ENCODE assay signal across 2 cellular contexts in the genomic region with DNA sequence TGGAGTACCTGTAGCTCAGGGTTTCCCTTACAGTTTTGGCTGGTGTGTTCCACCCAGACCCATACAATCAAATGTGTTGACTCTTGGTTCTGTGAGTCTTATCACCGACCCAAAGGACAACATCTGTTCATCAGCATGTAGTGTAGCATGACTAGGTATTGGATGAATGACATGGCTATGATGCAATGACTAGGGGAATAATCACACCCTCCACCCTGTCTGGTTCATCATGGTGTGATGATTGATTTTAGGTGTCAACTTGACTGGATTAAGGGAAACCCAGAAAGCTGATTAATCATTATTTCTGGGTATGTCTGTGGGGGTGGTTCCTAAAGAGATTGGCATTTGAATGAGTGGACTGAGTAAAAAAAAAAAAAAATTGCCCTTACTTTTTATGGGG.
A peak's percentile ranks its signal among the peaks of the same experiment; 100 is the strongest.
TF ChIP-seq lines count a peak whose summit lies in the region.

No MANE protein-coding gene starts in this region.

TF ChIP-seq in K562, 482 proteins besides CTCF, POLR2A, EP300 and RAD21 (continued from another document):
- TF ChIP-seq CEBPG (CRISPR knock-in tag; IDR thresholded peaks at IDR 0.05) (no peak), CEBPG (tag; conservative IDR thresholded peaks at IDR 0.05 in 1 of 2, IDR thresholded peaks at IDR 0.05 in 1 of 2) (peak; percentile 36 to 86; a peak in 3 of 4 replicates), ZFPM2 (CRISPR knock-in tag; IDR thresholded peaks at IDR 0.05) (no peak), MEIS2 (IDR thresholded peaks at IDR 0.05; ENCODE audit: partially characterized antibody) (peak; percentile 78), ZFP30 (CRISPR knock-in tag; IDR thresholded peaks at IDR 0.05; ENCODE audit: borderline replicate concordance) (no peak), CBFA2T3 (IDR thresholded peaks at IDR 0.05) (peak; percentile 25; the same call in 1 of the 2 replicates), BRD9 (IDR thresholded peaks at IDR 0.05; ENCODE audit: low read depth, partially characterized antibody) (no peak), ZNF316 (IDR thresholded peaks at IDR 0.05) (peak; percentile 38), TCF3 (CRISPR knock-in tag; IDR thresholded peaks at IDR 0.05) (peak; percentile 38), BMI1 (IDR thresholded peaks at IDR 0.05; ENCODE audit: low read length) (no peak), TAL1 (IDR thresholded peaks at IDR 0.05) (peak; percentile 23; the same call in 1 of the 2 replicates), C11orf30 (IDR thresholded peaks at IDR 0.05; ENCODE audit: low read depth) (peak; percentile 28; the same call in 1 of the 2 replicates), ZNF444 (CRISPR knock-in tag; IDR thresholded peaks at IDR 0.05) (no peak), MAFG (tag; conservative IDR thresholded peaks at IDR 0.05) (peak; percentile 80), FOSL1 (tag; conservative IDR thresholded peaks at IDR 0.05) (0 out of 2 replicates have a peak, but pooled peaks have one; percentile 31), ARID1B (IDR thresholded peaks at IDR 0.05) (peak; percentile 23; the same call in 1 of the 2 replicates)
- TF ChIP-seq, protein P1, sequence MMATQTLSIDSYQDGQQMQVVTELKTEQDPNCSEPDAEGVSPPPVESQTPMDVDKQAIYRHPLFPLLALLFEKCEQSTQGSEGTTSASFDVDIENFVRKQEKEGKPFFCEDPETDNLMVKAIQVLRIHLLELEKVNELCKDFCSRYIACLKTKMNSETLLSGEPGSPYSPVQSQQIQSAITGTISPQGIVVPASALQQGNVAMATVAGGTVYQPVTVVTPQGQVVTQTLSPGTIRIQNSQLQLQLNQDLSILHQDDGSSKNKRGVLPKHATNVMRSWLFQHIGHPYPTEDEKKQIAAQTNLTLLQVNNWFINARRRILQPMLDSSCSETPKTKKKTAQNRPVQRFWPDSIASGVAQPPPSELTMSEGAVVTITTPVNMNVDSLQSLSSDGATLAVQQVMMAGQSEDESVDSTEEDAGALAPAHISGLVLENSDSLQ (IDR thresholded peaks at IDR 0.05), result peak; percentile 70
- TF ChIP-seq, protein P2, sequence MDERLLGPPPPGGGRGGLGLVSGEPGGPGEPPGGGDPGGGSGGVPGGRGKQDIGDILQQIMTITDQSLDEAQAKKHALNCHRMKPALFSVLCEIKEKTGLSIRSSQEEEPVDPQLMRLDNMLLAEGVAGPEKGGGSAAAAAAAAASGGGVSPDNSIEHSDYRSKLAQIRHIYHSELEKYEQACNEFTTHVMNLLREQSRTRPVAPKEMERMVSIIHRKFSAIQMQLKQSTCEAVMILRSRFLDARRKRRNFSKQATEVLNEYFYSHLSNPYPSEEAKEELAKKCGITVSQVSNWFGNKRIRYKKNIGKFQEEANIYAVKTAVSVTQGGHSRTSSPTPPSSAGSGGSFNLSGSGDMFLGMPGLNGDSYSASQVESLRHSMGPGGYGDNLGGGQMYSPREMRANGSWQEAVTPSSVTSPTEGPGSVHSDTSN (CRISPR knock-in tag; IDR thresholded peaks at IDR 0.05; ENCODE audit: low read depth), result no peak
- TF ChIP-seq, protein P2 (tag; conservative IDR thresholded peaks at IDR 0.05; ENCODE audit: low read depth), result peak; percentile 90
- TF ChIP-seq, protein P3, sequence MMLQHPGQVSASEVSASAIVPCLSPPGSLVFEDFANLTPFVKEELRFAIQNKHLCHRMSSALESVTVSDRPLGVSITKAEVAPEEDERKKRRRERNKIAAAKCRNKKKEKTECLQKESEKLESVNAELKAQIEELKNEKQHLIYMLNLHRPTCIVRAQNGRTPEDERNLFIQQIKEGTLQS (IDR thresholded peaks at IDR 0.05), result peak; percentile 73
- TF ChIP-seq, protein P3 (CRISPR knock-in tag; conservative IDR thresholded peaks at IDR 0.05), result no peak

TF ChIP-seq in HepG2, 621 proteins besides CTCF, POLR2A, EP300 and RAD21:
- TF ChIP-seq, protein P4, sequence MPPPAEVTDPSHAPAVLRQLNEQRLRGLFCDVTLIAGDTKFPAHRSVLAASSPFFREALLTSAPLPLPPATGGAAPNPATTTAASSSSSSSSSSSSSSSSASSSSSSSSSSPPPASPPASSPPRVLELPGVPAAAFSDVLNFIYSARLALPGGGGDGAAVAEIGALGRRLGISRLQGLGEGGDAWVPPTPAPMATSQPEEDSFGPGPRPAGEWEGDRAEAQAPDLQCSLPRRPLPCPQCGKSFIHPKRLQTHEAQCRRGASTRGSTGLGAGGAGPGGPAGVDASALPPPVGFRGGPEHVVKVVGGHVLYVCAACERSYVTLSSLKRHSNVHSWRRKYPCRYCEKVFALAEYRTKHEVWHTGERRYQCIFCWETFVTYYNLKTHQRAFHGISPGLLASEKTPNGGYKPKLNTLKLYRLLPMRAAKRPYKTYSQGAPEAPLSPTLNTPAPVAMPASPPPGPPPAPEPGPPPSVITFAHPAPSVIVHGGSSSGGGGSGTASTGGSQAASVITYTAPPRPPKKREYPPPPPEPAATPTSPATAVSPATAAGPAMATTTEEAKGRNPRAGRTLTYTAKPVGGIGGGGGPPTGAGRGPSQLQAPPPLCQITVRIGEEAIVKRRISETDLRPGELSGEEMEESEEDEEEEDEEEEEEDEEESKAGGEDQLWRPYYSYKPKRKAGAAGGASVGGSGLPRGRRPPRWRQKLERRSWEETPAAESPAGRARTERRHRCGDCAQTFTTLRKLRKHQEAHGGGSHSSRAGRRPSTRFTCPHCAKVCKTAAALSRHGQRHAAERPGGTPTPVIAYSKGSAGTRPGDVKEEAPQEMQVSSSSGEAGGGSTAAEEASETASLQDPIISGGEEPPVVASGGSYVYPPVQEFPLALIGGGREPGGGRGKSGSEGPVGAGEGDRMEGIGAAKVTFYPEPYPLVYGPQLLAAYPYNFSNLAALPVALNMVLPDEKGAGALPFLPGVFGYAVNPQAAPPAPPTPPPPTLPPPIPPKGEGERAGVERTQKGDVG (CRISPR knock-in tag; IDR thresholded peaks at IDR 0.05; ENCODE audit: borderline replicate concordance), result no peak
- TF ChIP-seq ATF7 (IDR thresholded peaks at IDR 0.05) (0 out of 2 replicates have a peak, but pooled peaks have one; percentile 11), ATF7 (CRISPR knock-in tag; IDR thresholded peaks at IDR 0.05) (no peak)
